ENCODE assay signal across 13 cellular contexts in genomic region chr7:150927954-150928340, GRCh38. TPM values are rescaled to one million over a fixed set of nuclear protein-coding genes. Genes with fewer than 3 reads are reported as not detected.
DNase-seq lines count a peak whose midpoint lies in the region; ATAC-seq and TF ChIP-seq lines count a peak whose summit lies in the region.
"Had no signal": no experiment of that assay in that cellular context is flagged by ENCODE, and none has a peak within 500 bp of the region (broad histone marks: within the 10 kb centered on the region; RNA-seq: fewer than 3 reads in every experiment).

No MANE protein-coding gene starts in this region.

- peak; percentile 76 for ATAC-seq in stimulated activated naive CD8-positive, alpha-beta T cell treated with anti-CD3 and anti-CD28 coated beads, Interleukin-15, amount 100 ng/mL, for 72 hours
- ATAC-seq in HG03097 (IDR thresholded peaks at IDR 0.05; ENCODE audit: low FRiP score, unreplicated experiment) = no peak

- CTCF ChIA-PET in activated naive CD4-positive, alpha-beta T cell treated with anti-CD3 and anti-CD28 coated beads for 36 hours (lab: Charles Lee) = no interaction called here
- CTCF ChIA-PET in activated naive CD4-positive, alpha-beta T cell treated with anti-CD3 and anti-CD28 coated beads, Interleukin-2, amount 10 ng/mL, durations not matched to agents 7 days and 5 days (lab: Charles Lee) = no interaction called here

- no peak overlapping the region for H3K27ac Mint-ChIP-seq in activated naive CD4-positive, alpha-beta T cell treated with anti-CD3 and anti-CD28 coated beads for 36 hours
- H3K27ac Mint-ChIP-seq in activated naive CD4-positive, alpha-beta T cell treated with anti-CD3 and anti-CD28 coated beads, Interleukin-2, amount 10 ng/mL, durations not matched to agents 7 days and 5 days = no peak overlapping the region
- no peak overlapping the region for H3K27ac Mint-ChIP-seq in stimulated activated naive CD8-positive, alpha-beta T cell treated with anti-CD3 and anti-CD28 coated beads, Interleukin-15, amount 100 ng/mL, for 72 hours

- no peak overlapping the region for H3K4me3 ChIP-seq in epithelial cell of proximal tubule (ENCODE audit: low read depth, low read length)

- H3K9me3 Mint-ChIP-seq in activated naive CD4-positive, alpha-beta T cell treated with anti-CD3 and anti-CD28 coated beads for 36 hours = no peaks in the 10 kb centered on the region
- no peaks in the 10 kb centered on the region for H3K9me3 Mint-ChIP-seq in activated naive CD4-positive, alpha-beta T cell treated with anti-CD3 and anti-CD28 coated beads, Interleukin-2, amount 10 ng/mL, durations not matched to agents 7 days and 5 days
- no peaks in the 10 kb centered on the region for H3K9me3 Mint-ChIP-seq in stimulated activated naive CD8-positive, alpha-beta T cell treated with anti-CD3 and anti-CD28 coated beads, Interleukin-15, amount 100 ng/mL, for 72 hours

- no peak overlapping the region for H3K4me3 Mint-ChIP-seq in activated naive CD4-positive, alpha-beta T cell treated with anti-CD3 and anti-CD28 coated beads for 36 hours
- H3K4me3 Mint-ChIP-seq in activated naive CD4-positive, alpha-beta T cell treated with anti-CD3 and anti-CD28 coated beads, Interleukin-2, amount 10 ng/mL, durations not matched to agents 7 days and 5 days = no peak overlapping the region
- no peak overlapping the region for H3K4me3 Mint-ChIP-seq in stimulated activated naive CD8-positive, alpha-beta T cell treated with anti-CD3 and anti-CD28 coated beads, Interleukin-15, amount 100 ng/mL, for 72 hours

- intact Hi-C loops in activated naive CD4-positive, alpha-beta T cell treated with anti-CD3 and anti-CD28 coated beads for 36 hours (cut with micrococcal nuclease) = no loop called here

- H3K4me1 Mint-ChIP-seq in activated naive CD4-positive, alpha-beta T cell treated with anti-CD3 and anti-CD28 coated beads for 36 hours (ENCODE audit: low read depth) = peaks cover 10% of the 10 kb centered on the region
- H3K4me1 Mint-ChIP-seq in activated naive CD4-positive, alpha-beta T cell treated with anti-CD3 and anti-CD28 coated beads, Interleukin-2, amount 10 ng/mL, durations not matched to agents 7 days and 5 days = peaks cover 25% of the 10 kb centered on the region
- H3K4me1 Mint-ChIP-seq in stimulated activated naive CD8-positive, alpha-beta T cell treated with anti-CD3 and anti-CD28 coated beads, Interleukin-15, amount 100 ng/mL, for 72 hours = peaks cover 20% of the 10 kb centered on the region

- peak; percentile 14 for TF ChIP-seq CTCF in epithelial cell of proximal tubule (conservative IDR thresholded peaks at IDR 0.05; ENCODE audit: low read depth, low read length)

- DNase-seq in activated naive CD4-positive, alpha-beta T cell treated with anti-CD3 and anti-CD28 coated beads for 36 hours = peak; percentile 30
- no peak for DNase-seq in activated naive CD4-positive, alpha-beta T cell treated with anti-CD3 and anti-CD28 coated beads, Interleukin-2, amount 10 ng/mL, durations not matched to agents 7 days and 5 days
- peak; percentile 47 for DNase-seq in NCI-H69 (lab: John Stamatoyannopoulos, UW)
- no peak for DNase-seq in epithelial cell of proximal tubule (ENCODE audit: low read depth)
- no peak for DNase-seq in stimulated activated naive CD8-positive, alpha-beta T cell treated with anti-CD3 and anti-CD28 coated beads, Interleukin-15, amount 100 ng/mL, for 72 hours
- DNase-seq in superior temporal gyrus (ENCODE audit: extremely low spot score) = no peak
- no peak for DNase-seq in NCI-H128 (lab: John Stamatoyannopoulos, UW; ENCODE audit: unreplicated experiment)
- DNase-seq: activated CD4-positive, alpha-beta T cell treated with anti-CD3 and anti-CD28 coated beads for 4 hours; effector memory CD4-positive, alpha-beta T cell; NCI-H1105 treated with DMSO at 0.1 percent for 48 hours; NCI-H510A treated with DMSO at 0.1 percent for 48 hours; stimulated activated CD4-positive, alpha-beta T cell treated with anti-CD3 and anti-CD28 coated beads, Interleukin-15, amount 100 ng/mL, for 24 hours had no signal

- no peaks in the 10 kb centered on the region for H3K27me3 Mint-ChIP-seq in activated naive CD4-positive, alpha-beta T cell treated with anti-CD3 and anti-CD28 coated beads for 36 hours (ENCODE audit: low read depth)
- H3K27me3 Mint-ChIP-seq in activated naive CD4-positive, alpha-beta T cell treated with anti-CD3 and anti-CD28 coated beads, Interleukin-2, amount 10 ng/mL, durations not matched to agents 7 days and 5 days = peaks cover 46% of the 10 kb centered on the region
- peaks cover 22% of the 10 kb centered on the region for H3K27me3 Mint-ChIP-seq in stimulated activated naive CD8-positive, alpha-beta T cell treated with anti-CD3 and anti-CD28 coated beads, Interleukin-15, amount 100 ng/mL, for 72 hours

- H3K36me3 Mint-ChIP-seq in activated naive CD4-positive, alpha-beta T cell treated with anti-CD3 and anti-CD28 coated beads for 36 hours (ENCODE audit: low read depth) = no peaks in the 10 kb centered on the region
- H3K36me3 Mint-ChIP-seq in activated naive CD4-positive, alpha-beta T cell treated with anti-CD3 and anti-CD28 coated beads, Interleukin-2, amount 10 ng/mL, durations not matched to agents 7 days and 5 days = no peaks in the 10 kb centered on the region

RNA-seq across cellular contexts. Expression of gene KCNH2, which starts 50.2 kb away (rescaled TPM):
- total RNA-seq in activated naive CD4-positive, alpha-beta T cell treated with anti-CD3 and anti-CD28 coated beads for 36 hours = under 1 TPM; 0.17 to 0.19 TPM
- total RNA-seq in epithelial cell of proximal tubule = 1.9 TPM in 2 replicates

Comparison
In these comparisons a context has a peak if more than half of its experiments do, and no peak if none do; other contexts are left out.
1. DNase-seq: peak in activated naive CD4-positive, alpha-beta T cell treated with anti-CD3 and anti-CD28 coated beads for 36 hours (single experiment) and NCI-H69 (single experiment); none in activated naive CD4-positive, alpha-beta T cell treated with anti-CD3 and anti-CD28 coated beads, Interleukin-2, amount 10 ng/mL, durations not matched to agents 7 days and 5 days (single experiment), epithelial cell of proximal tubule (single experiment), stimulated activated naive CD8-positive, alpha-beta T cell treated with anti-CD3 and anti-CD28 coated beads, Interleukin-15, amount 100 ng/mL, for 72 hours (0 of 2), superior temporal gyrus (single experiment) and NCI-H128 (single experiment).